Comparison of ENCODE assay signal across 14 cellular contexts in the genomic region with DNA sequence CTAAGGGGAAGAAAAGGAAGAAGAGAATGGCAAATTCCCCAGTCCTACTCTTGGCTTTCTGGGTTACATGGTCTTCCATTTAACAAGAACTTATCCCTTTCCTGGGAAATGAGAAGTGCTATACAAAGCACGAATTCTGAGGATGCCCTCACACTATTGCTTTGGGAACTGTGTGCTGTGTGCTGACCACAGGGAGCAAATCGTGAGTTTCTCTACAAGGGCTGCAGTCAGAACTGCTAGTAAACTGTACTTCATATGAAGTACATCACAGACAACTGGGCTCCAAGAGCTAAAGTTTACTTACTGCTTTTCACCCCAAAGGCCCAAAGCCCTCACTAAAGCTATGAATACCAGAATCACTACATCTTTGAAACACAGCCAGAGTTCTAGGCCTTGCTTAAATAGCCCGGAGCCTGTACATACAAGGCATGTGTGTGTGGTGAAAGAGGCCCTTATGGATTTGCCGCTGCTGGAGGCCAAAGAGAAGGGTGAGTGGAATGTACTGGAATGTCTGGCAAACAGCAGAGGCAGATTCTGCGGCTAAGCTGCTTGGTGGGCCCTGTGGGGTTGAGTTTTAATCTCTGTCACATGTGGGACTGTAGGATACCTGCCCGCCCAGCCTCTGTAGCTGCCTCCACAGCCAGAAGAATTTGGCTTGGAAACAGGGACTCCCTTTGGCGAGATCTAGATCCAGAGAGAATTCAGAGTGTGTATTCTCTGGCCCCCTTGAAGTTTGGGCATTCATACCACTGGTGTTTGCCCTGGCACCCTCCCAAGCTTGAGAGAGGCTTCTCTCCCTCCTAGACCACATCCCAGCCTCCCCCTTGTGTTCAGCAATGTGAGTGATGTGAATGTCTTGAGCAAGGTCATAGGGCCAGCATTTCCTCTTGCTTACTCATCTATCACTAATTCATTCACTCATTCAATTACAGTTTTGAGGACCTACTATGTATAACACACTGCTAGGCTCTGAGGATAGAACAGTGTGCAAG. TPM values are rescaled to one million over a fixed set of nuclear protein-coding genes. Genes with fewer than 3 reads are reported as not detected.
DNase-seq lines count a peak whose midpoint lies in the region; ATAC-seq and TF ChIP-seq lines count a peak whose summit lies in the region.
"Had no signal": no experiment of that assay in that cellular context is flagged by ENCODE, and none has a peak within 500 bp of the region (broad histone marks: within the 10 kb centered on the region; RNA-seq: fewer than 3 reads in every experiment).

No MANE protein-coding gene starts in this region.

- no peaks in the 10 kb centered on the region for H3K36me3 ChIP-seq in Caco-2 (ENCODE audit: control insufficient read depth, insufficient read depth, low read length)
- H3K36me3 ChIP-seq: sigmoid colon had no signal

- TF ChIP-seq POLR2A in lower leg skin (IDR thresholded peaks at IDR 0.05), result no peak

- H3K27ac Mint-ChIP-seq in Caco-2 (ENCODE audit: unreplicated experiment), result no peak overlapping the region
- H3K27ac Mint-ChIP-seq: GM23338; stimulated activated effector memory CD8-positive, alpha-beta T cell treated with anti-CD3 and anti-CD28 coated beads, Interleukin-12 subunit alpha, Interleukin-12 subunit beta, amount 100 ng/mL, for 72 hours; WTC11 had no signal

- H3K9me3 ChIP-seq in Caco-2, result peaks cover 8% of the 10 kb centered on the region; the same call in 1 of the 2 replicates
- H3K9me3 ChIP-seq: sigmoid colon had no signal

- CTCF ChIA-PET in Caco-2 (lab: Charles Lee), result interaction anchor here (0.9 kb wide), 1 partner anchor 102 kb away, joined by 3 read pairs; no protein-coding TSS in a partner anchor

- BruUV-seq in Caco-2 (replicated peaks; lab: Mats Ljungman, UMichigan), result no TSS peak

- no peaks in the 10 kb centered on the region for H3K27me3 ChIP-seq in Caco-2 (replicated peaks; ENCODE audit: control insufficient read depth, insufficient read depth, low read length)
- H3K27me3 ChIP-seq: sigmoid colon had no signal

- H3K4me3 Mint-ChIP-seq in Caco-2 (ENCODE audit: unreplicated experiment), result no peak overlapping the region
- H3K4me3 Mint-ChIP-seq: GM23338; stimulated activated effector memory CD8-positive, alpha-beta T cell treated with anti-CD3 and anti-CD28 coated beads, Interleukin-12 subunit alpha, Interleukin-12 subunit beta, amount 100 ng/mL, for 72 hours; WTC11 had no signal

- peaks cover 17% of the 10 kb centered on the region for H3K9me3 Mint-ChIP-seq in Caco-2 (ENCODE audit: unreplicated experiment)
- H3K9me3 Mint-ChIP-seq: GM23338; stimulated activated effector memory CD8-positive, alpha-beta T cell treated with anti-CD3 and anti-CD28 coated beads, Interleukin-12 subunit alpha, Interleukin-12 subunit beta, amount 100 ng/mL, for 72 hours; WTC11 had no signal

- TF ChIP-seq CTCF in Caco-2 (IDR thresholded peaks at IDR 0.05; ENCODE audit: insufficient read depth in 1 of 2, low read depth in 1 of 2, low read length in 1 of 2, severe bottlenecking in 1 of 2, unreplicated experiment in 1 of 2) (no peak), lower leg skin (IDR thresholded peaks at IDR 0.05) (no peak)

- WGBS in lower leg skin, 2 donors, result 59% methylated on average over 7 of the region's 7 CpGs

- H3K4me3 ChIP-seq in Caco-2 (ENCODE audit: low read depth, low read length), result no peak overlapping the region
- H3K4me3 ChIP-seq in lower leg skin (ENCODE audit: low read depth, poor library complexity, severe bottlenecking), result no peak overlapping the region
- H3K4me3 ChIP-seq: GM23338, sigmoid colon had no signal

- POLR2A ChIA-PET in Caco-2 (lab: Charles Lee), result no interaction called here

- ATAC-seq in HG03095 (IDR thresholded peaks at IDR 0.05; ENCODE audit: unreplicated experiment), result no peak
- ATAC-seq: GM23338; left colon; stimulated activated effector memory CD8-positive, alpha-beta T cell treated with anti-CD3 and anti-CD28 coated beads, Interleukin-12 subunit alpha, Interleukin-12 subunit beta, amount 100 ng/mL, for 72 hours; WTC11 had no signal

- peaks cover 8% of the 10 kb centered on the region for H3K4me1 Mint-ChIP-seq in Caco-2 (ENCODE audit: low read depth, unreplicated experiment)
- H3K4me1 Mint-ChIP-seq: GM23338; stimulated activated effector memory CD8-positive, alpha-beta T cell treated with anti-CD3 and anti-CD28 coated beads, Interleukin-12 subunit alpha, Interleukin-12 subunit beta, amount 100 ng/mL, for 72 hours; WTC11 had no signal

- intact Hi-C loops in Caco-2 (cut with micrococcal nuclease; ENCODE audit: unreplicated experiment) (no loop called here), lower leg skin (cut with DNase I; ENCODE audit: low total_unique reads) (no loop called here)

- no peaks in the 10 kb centered on the region for H3K36me3 Mint-ChIP-seq in Caco-2 (ENCODE audit: insufficient read depth, unreplicated experiment)
- H3K36me3 Mint-ChIP-seq: stimulated activated effector memory CD8-positive, alpha-beta T cell treated with anti-CD3 and anti-CD28 coated beads, Interleukin-12 subunit alpha, Interleukin-12 subunit beta, amount 100 ng/mL, for 72 hours; WTC11 had no signal

- H3K27me3 Mint-ChIP-seq in Caco-2 (ENCODE audit: insufficient read depth, unreplicated experiment), result no peaks in the 10 kb centered on the region

- DNase-seq in Caco-2 (peak; percentile 49 to 56), NCI-H226 (peak; percentile 91), dedifferentiated amniotic fluid mesenchymal stem cell (ENCODE audit: extremely low spot score) (peak; percentile 91), non-pigmented ciliary epithelial cell (ENCODE audit: low read depth) (peak; percentile 95), NAMALWA (ENCODE audit: low spot score) (no peak), lower leg skin (ENCODE audit: low spot score in 2 of 2) (no peak), mucosa of gallbladder (ENCODE audit: low spot score) (no peak)
- DNase-seq: activated gamma-delta T cell, left colon, sigmoid colon had no signal

- H3K4me1 ChIP-seq in Caco-2, result 0 out of 2 replicates have a peak, but pooled peaks cover 3% of the 10 kb centered on the region
- H3K4me1 ChIP-seq: sigmoid colon had no signal

RNA-seq across cellular contexts. Expression of a gene that starts 21.9 kb away (rescaled TPM):
- 0.54 and 0.58 TPM in 2 replicates for total RNA-seq in Caco-2 (2022)
- total RNA-seq in lower leg skin, result under 1 TPM in 2 of 4 donors, not detected in 2; 0.03 to 0.29 TPM
- total RNA-seq in mucosa of gallbladder, result 0.03 TPM
- total RNA-seq: WTC11 had no signal

Comparison
In these comparisons a context has a peak if more than half of its experiments do, and no peak if none do; other contexts are left out.
1. DNase-seq: peak in Caco-2 (2 of 2), NCI-H226 (single experiment), dedifferentiated amniotic fluid mesenchymal stem cell (single experiment) and non-pigmented ciliary epithelial cell (single experiment); none in NAMALWA (single experiment), lower leg skin (0 of 2) and mucosa of gallbladder (single experiment).